8 cellular contexts compared by ENCODE assay signal in genomic region chr19:38596057-38596981, GRCh38. TPM values are rescaled to one million over a fixed set of nuclear protein-coding genes. Genes with fewer than 3 reads are reported as not detected.
DNase-seq lines count a peak whose midpoint lies in the region; ATAC-seq, FAIRE-seq and TF ChIP-seq lines count a peak whose summit lies in the region.

No MANE protein-coding gene starts in this region.

- H3K9ac ChIP-seq in keratinocyte (ENCODE audit: control insufficient read depth, extremely low read depth, insufficient read depth, low read length) = no peak overlapping the region

- H3K9me3 Mint-ChIP-seq in activated T-cell treated with anti-CD3 and anti-CD28 coated beads, Interleukin-2, amount 50 U/mL, for 72 hours = no peaks in the 10 kb centered on the region

- TF ChIP-seq CTCF in BE2C (IDR thresholded peaks at IDR 0.05; ENCODE audit: low read depth, low read length) (no peak), keratinocyte (optimal IDR thresholded peaks at IDR 0.05 in 1 of 3, IDR thresholded peaks at IDR 0.05 in 1 of 3, conservative IDR thresholded peaks at IDR 0.05 in 1 of 3; ENCODE audit: extremely low read depth in 1 of 3, insufficient read depth in 2 of 3, low read length in 3 of 3) (no peak), thoracic aorta (IDR thresholded peaks at IDR 0.05) (no peak)

- no peak for FAIRE-seq in keratinocyte (lab: Jason Lieb, UNC)

- no peak overlapping the region for H3K27ac Mint-ChIP-seq in activated T-cell treated with anti-CD3 and anti-CD28 coated beads, Interleukin-2, amount 50 U/mL, for 72 hours

- no peaks in the 10 kb centered on the region for H3K36me3 ChIP-seq in BE2C
- no peaks in the 10 kb centered on the region for H3K36me3 ChIP-seq in keratinocyte (ENCODE audit: control insufficient read depth in 2 of 2, extremely low read depth in 1 of 2, insufficient read depth in 2 of 2, low read length in 2 of 2)
- no peaks in the 10 kb centered on the region for H3K36me3 ChIP-seq in thoracic aorta

- H3K4me1 Mint-ChIP-seq in activated T-cell treated with anti-CD3 and anti-CD28 coated beads, Interleukin-2, amount 50 U/mL, for 72 hours (ENCODE audit: low read depth) = no peaks in the 10 kb centered on the region

- H3K27ac ChIP-seq in keratinocyte (ENCODE audit: control insufficient read depth, insufficient read depth, low read length) (no peak overlapping the region), thoracic aorta (no peak overlapping the region)

- no peak overlapping the region for H3K4me3 Mint-ChIP-seq in activated T-cell treated with anti-CD3 and anti-CD28 coated beads, Interleukin-2, amount 50 U/mL, for 72 hours

- ATAC-seq in activated T-cell treated with anti-CD3 and anti-CD28 coated beads, Interleukin-2, amount 50 U/mL, for 72 hours (replicated peaks in 1 of 2) = no peak
- ATAC-seq in thoracic aorta (ENCODE audit: insufficient number of reproducible peaks, low FRiP score, low read depth) (no peak), HG02938 (IDR thresholded peaks at IDR 0.05; ENCODE audit: unreplicated experiment) (no peak), GM21367 (IDR thresholded peaks at IDR 0.05; ENCODE audit: unreplicated experiment) (no peak), GM18870 (IDR thresholded peaks at IDR 0.05; ENCODE audit: unreplicated experiment) (no peak)

- H3K79me2 ChIP-seq in keratinocyte (ENCODE audit: control insufficient read depth, insufficient read depth, low read length) = no peaks in the 10 kb centered on the region

- peak overlapping the region; percentile 38 for H3K4me3 ChIP-seq in BE2C (ENCODE audit: low read depth, low read length)
- H3K4me3 ChIP-seq in keratinocyte (ENCODE audit: control insufficient read depth in 2 of 3, extremely low read depth in 1 of 3, insufficient read depth in 2 of 3, low read depth in 1 of 3, low read length in 3 of 3) = peak overlapping the region in 1 of 3 experiments; percentile 5
- peak overlapping the region; percentile 31 for H3K4me3 ChIP-seq in thoracic aorta

- no peaks in the 10 kb centered on the region for H3K9me1 ChIP-seq in keratinocyte (ENCODE audit: control insufficient read depth, extremely low read depth, insufficient read depth, low read length)

- peak; percentile 90 for DNase-seq in BE2C
- DNase-seq in NCI-H1105 (lab: John Stamatoyannopoulos, UW) = peak; percentile 71
- peak; percentile 16 to 21 for DNase-seq in activated T-cell treated with anti-CD3 and anti-CD28 coated beads, Interleukin-2, amount 50 U/mL, for 72 hours
- DNase-seq in keratinocyte (ENCODE audit: low read depth, low spot score) = no peak
- DNase-seq in thoracic aorta (ENCODE audit: low spot score) = no peak

- H3K9me3 ChIP-seq in BE2C (no peaks in the 10 kb centered on the region), keratinocyte (ENCODE audit: control insufficient read depth, low read depth, low read length) (no peaks in the 10 kb centered on the region), thoracic aorta (no peaks in the 10 kb centered on the region)

- no peaks in the 10 kb centered on the region for H4K20me1 ChIP-seq in keratinocyte (ENCODE audit: control insufficient read depth, extremely low read depth, insufficient read depth, low read length)

- H3K4me1 ChIP-seq in BE2C (no peaks in the 10 kb centered on the region), keratinocyte (ENCODE audit: control insufficient read depth, extremely low read depth, insufficient read depth, low read length) (no peaks in the 10 kb centered on the region), thoracic aorta (ENCODE audit: control insufficient read depth in 1 of 2, low read depth in 2 of 2) (no peaks in the 10 kb centered on the region)

- H3K4me2 ChIP-seq in keratinocyte (ENCODE audit: control insufficient read depth, extremely low read depth, insufficient read depth, low read depth, low read length) = peak overlapping the region; percentile 39

- dilution Hi-C loops in keratinocyte (cut with MboI; ENCODE audit: extremely low pct_ligation_motif_present, low sequenced_read_pairs) = no loop called here

- peak overlapping the region; percentile 40 for H2AFZ ChIP-seq in keratinocyte (ENCODE audit: control insufficient read depth, low read length)

- H3K36me3 Mint-ChIP-seq in activated T-cell treated with anti-CD3 and anti-CD28 coated beads, Interleukin-2, amount 50 U/mL, for 72 hours (ENCODE audit: insufficient read depth in 2 of 2) = peaks cover 12 to 13% of the 10 kb centered on the region in 2 donors

- no peaks in the 10 kb centered on the region for H3K27me3 Mint-ChIP-seq in activated T-cell treated with anti-CD3 and anti-CD28 coated beads, Interleukin-2, amount 50 U/mL, for 72 hours (ENCODE audit: low read depth)

- no peaks in the 10 kb centered on the region for H3K27me3 ChIP-seq in BE2C
- peaks cover 5% of the 10 kb centered on the region for H3K27me3 ChIP-seq in keratinocyte (ENCODE audit: control insufficient read depth, extremely low read depth, insufficient read depth, low read length)
- no peaks in the 10 kb centered on the region for H3K27me3 ChIP-seq in thoracic aorta (replicated peaks; ENCODE audit: insufficient read depth)

RNA-seq across cellular contexts. Expression of gene MAP4K1, which starts 21.4 kb away (rescaled TPM):
- polyA plus RNA-seq in BE2C (2012; ENCODE audit: insufficient read depth, insufficient read length, low read depth) = 10.0 TPM
- 100 to 1,000 TPM; 261 to 262 TPM for total RNA-seq in activated T-cell treated with anti-CD3 and anti-CD28 coated beads, Interleukin-2, amount 50 U/mL, for 72 hours
- 0.22 to 0.25 TPM in 2 of 3 replicates, not detected in the other for polyA plus RNA-seq in keratinocyte
- polyA plus RNA-seq in keratinocyte (2011; ENCODE audit: low read depth) = not detected
- polyA plus RNA-seq in keratinocyte (2011; cell fraction: cytosol; rRNA removed) = 0.06 TPM in 1 of 2 replicates, not detected in the other
- 0.52 and 0.60 TPM in 2 replicates for polyA plus RNA-seq in keratinocyte (2011; cell fraction: nucleus; rRNA removed)
- polyA plus RNA-seq in keratinocyte (2012; ENCODE audit: low replicate concordance) = 0.23 and 0.81 TPM in 2 replicates
- not detected in 3 replicates for polyA minus RNA-seq in keratinocyte
- polyA minus RNA-seq in keratinocyte (2011; cell fraction: cytosol; rRNA and poly(A)+ RNA removed) = not detected
- not detected in 2 replicates for polyA minus RNA-seq in keratinocyte (2011; cell fraction: nucleus; rRNA and poly(A)+ RNA removed)
- total RNA-seq in thoracic aorta = 10 to 100 TPM in 1 of 2 donors, 1 to 10 TPM in 1; 4.6 to 33.7 TPM

RNA-seq across cellular contexts. Expression of gene EIF3K, which starts 22.7 kb away (rescaled TPM):
- 581 TPM for polyA plus RNA-seq in BE2C (2012; ENCODE audit: insufficient read depth, insufficient read length, low read depth)
- 100 to 1,000 TPM; 219 to 237 TPM for total RNA-seq in activated T-cell treated with anti-CD3 and anti-CD28 coated beads, Interleukin-2, amount 50 U/mL, for 72 hours
- polyA plus RNA-seq in keratinocyte = 240 to 304 TPM (median 260 TPM) in 3 replicates
- polyA plus RNA-seq in keratinocyte (2011; ENCODE audit: low read depth) = 262 TPM
- 399 and 557 TPM in 2 replicates for polyA plus RNA-seq in keratinocyte (2011; cell fraction: cytosol; rRNA removed)
- 275 and 357 TPM in 2 replicates for polyA plus RNA-seq in keratinocyte (2011; cell fraction: nucleus; rRNA removed)
- 276 and 339 TPM in 2 replicates for polyA plus RNA-seq in keratinocyte (2012; ENCODE audit: low replicate concordance)
- 344 to 553 TPM (median 352 TPM) in 3 replicates for polyA minus RNA-seq in keratinocyte
- 270 TPM for polyA minus RNA-seq in keratinocyte (2011; cell fraction: cytosol; rRNA and poly(A)+ RNA removed)
- polyA minus RNA-seq in keratinocyte (2011; cell fraction: nucleus; rRNA and poly(A)+ RNA removed) = 60.8 and 84.1 TPM in 2 replicates
- 100 to 1,000 TPM; 237 to 302 TPM for total RNA-seq in thoracic aorta

RNA-seq across cellular contexts. Expression of gene ACTN4, which starts 51.1 kb away (rescaled TPM):
- 179 TPM for polyA plus RNA-seq in BE2C (2012; ENCODE audit: insufficient read depth, insufficient read length, low read depth)
- 100 to 1,000 TPM; 200 to 227 TPM for total RNA-seq in activated T-cell treated with anti-CD3 and anti-CD28 coated beads, Interleukin-2, amount 50 U/mL, for 72 hours
- polyA plus RNA-seq in keratinocyte = 463 to 720 TPM (median 526 TPM) in 3 replicates
- polyA plus RNA-seq in keratinocyte (2011; ENCODE audit: low read depth) = 762 TPM
- 452 and 468 TPM in 2 replicates for polyA plus RNA-seq in keratinocyte (2011; cell fraction: cytosol; rRNA removed)
- polyA plus RNA-seq in keratinocyte (2011; cell fraction: nucleus; rRNA removed) = 1,020 and 1,377 TPM in 2 replicates
- 537 and 1,150 TPM in 2 replicates for polyA plus RNA-seq in keratinocyte (2012; ENCODE audit: low replicate concordance)
- polyA minus RNA-seq in keratinocyte = 417 to 1,584 TPM (median 501 TPM) in 3 replicates
- 376 TPM for polyA minus RNA-seq in keratinocyte (2011; cell fraction: cytosol; rRNA and poly(A)+ RNA removed)
- 400 and 697 TPM in 2 replicates for polyA minus RNA-seq in keratinocyte (2011; cell fraction: nucleus; rRNA and poly(A)+ RNA removed)
- 1,000 to 10,000 TPM in 1 of 2 donors, 100 to 1,000 TPM in 1; 668 to 1,387 TPM for total RNA-seq in thoracic aorta

Comparison
In these comparisons a context has a peak if more than half of its experiments do, and no peak if none do; other contexts are left out.
1. DNase-seq: peak in BE2C (single experiment), NCI-H1105 (single experiment) and activated T-cell treated with anti-CD3 and anti-CD28 coated beads, Interleukin-2, amount 50 U/mL, for 72 hours (2 of 2); none in keratinocyte (single experiment) and thoracic aorta (single experiment).
2. RNA of gene MAP4K1, which starts 21.4 kb away (total RNA-seq): 261 to 262 TPM in activated T-cell treated with anti-CD3 and anti-CD28 coated beads, Interleukin-2, amount 50 U/mL, for 72 hours; 4.6 to 33.7 TPM in thoracic aorta; every median in the first group is over 4 times any median in the second.